1 cellular context compared by ENCODE assay signal in genomic region chr20:10585308-10585707, GRCh38.
TF ChIP-seq lines count a peak whose summit lies in the region.

No MANE protein-coding gene starts in this region.

TF ChIP-seq in HepG2, 621 proteins besides CTCF, POLR2A, EP300 and RAD21 (continued from another document):
- TF ChIP-seq NFAT5 (CRISPR knock-in tag; IDR thresholded peaks at IDR 0.05): no peak
